Comparison of ENCODE assay signal across 16 cellular contexts in the genomic region with DNA sequence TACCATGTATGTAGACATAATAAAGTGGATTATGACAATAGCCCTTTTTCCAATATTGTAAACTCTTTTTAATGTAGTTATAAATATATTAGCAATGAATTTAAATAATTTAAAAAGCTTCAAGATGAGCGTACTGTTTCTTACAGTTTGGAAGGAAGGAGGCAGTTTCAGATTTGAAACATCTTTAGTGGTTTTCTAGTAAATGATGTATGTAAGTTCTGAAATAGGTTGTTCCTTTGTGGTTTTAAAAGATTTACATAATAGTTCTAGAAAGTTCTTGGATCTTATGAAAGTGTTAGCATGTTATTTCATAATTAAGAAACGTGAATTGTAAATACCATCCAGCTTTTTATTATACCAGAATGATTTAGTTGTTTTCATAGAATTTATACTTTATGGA. TPM values are rescaled to one million over a fixed set of nuclear protein-coding genes. Genes with fewer than 3 reads are reported as not detected.
A peak's percentile ranks its signal among the peaks of the same experiment; 100 is the strongest.
DNase-seq lines count a peak whose midpoint lies in the region; ATAC-seq and TF ChIP-seq lines count a peak whose summit lies in the region.
"Had no signal": no experiment of that assay in that cellular context is flagged by ENCODE, and none has a peak within 500 bp of the region (broad histone marks: within the 10 kb centered on the region; RNA-seq: fewer than 3 reads in every experiment).

No MANE protein-coding gene starts in this region.

- no peaks in the 10 kb centered on the region for H3K9me3 ChIP-seq in suprapubic skin
- H3K9me3 ChIP-seq: heart right ventricle, upper lobe of left lung had no signal

- H3K4me3 Mint-ChIP-seq in glutamatergic neuron (ENCODE audit: unreplicated experiment), result no peak overlapping the region

- H3K27ac Mint-ChIP-seq in glutamatergic neuron (ENCODE audit: unreplicated experiment), result no peak overlapping the region

- DNase-seq in activated CD4-positive, alpha-beta T cell treated with anti-CD3 and anti-CD28 coated beads, Interleukin-2, amount 50 U/mL, for 1 hour, result no peak
- DNase-seq in glutamatergic neuron (no peak), suprapubic skin (ENCODE audit: low spot score in 2 of 2) (no peak), foreskin keratinocyte (no peak)
- DNase-seq: activated CD4-positive, CD25-positive, alpha-beta regulatory T cell treated with anti-CD3 and anti-CD28 coated beads, Interleukin-2, amount 50 U/mL, for 72 hours; amniotic stem cell; erythroblast; heart right ventricle; KBM-7; left cardiac atrium; NCI-H446 treated with DMSO at 0.1 percent for 48 hours; upper lobe of left lung had no signal

- WGBS in suprapubic skin, result 89% methylated on average over 2 of the region's 2 CpGs

- no peak for TF ChIP-seq EP300 in suprapubic skin (IDR thresholded peaks at IDR 0.05)

- TF ChIP-seq CTCF in glutamatergic neuron (IDR thresholded peaks at IDR 0.05; ENCODE audit: partially characterized antibody, unreplicated experiment) (no peak), suprapubic skin (IDR thresholded peaks at IDR 0.05) (no peak), foreskin keratinocyte (conservative IDR thresholded peaks at IDR 0.05) (no peak)

- ATAC-seq in GM18502 (IDR thresholded peaks at IDR 0.05; ENCODE audit: poor library complexity, unreplicated experiment) (peak; percentile 74), GM19351 (IDR thresholded peaks at IDR 0.05; ENCODE audit: unreplicated experiment) (peak; percentile 71), HG02678 (IDR thresholded peaks at IDR 0.05; ENCODE audit: unreplicated experiment) (peak; percentile 70), HG03432 (IDR thresholded peaks at IDR 0.05; ENCODE audit: unreplicated experiment) (peak; percentile 61), foreskin keratinocyte (no peak)
- ATAC-seq: heart right ventricle, left cardiac atrium had no signal

- H3K27me3 ChIP-seq in suprapubic skin (no peaks in the 10 kb centered on the region), foreskin keratinocyte (no peaks in the 10 kb centered on the region)
- H3K27me3 ChIP-seq: heart right ventricle, upper lobe of left lung had no signal

- no peaks in the 10 kb centered on the region for H3K27me3 Mint-ChIP-seq in glutamatergic neuron (ENCODE audit: unreplicated experiment)

- H3K4me1 ChIP-seq in suprapubic skin, result no peaks in the 10 kb centered on the region
- H3K4me1 ChIP-seq in foreskin keratinocyte, result no peaks in the 10 kb centered on the region
- H3K4me1 ChIP-seq: upper lobe of left lung had no signal

- no peak for TF ChIP-seq POLR2A in suprapubic skin (IDR thresholded peaks at IDR 0.05)

- no peaks in the 10 kb centered on the region for H3K4me1 Mint-ChIP-seq in glutamatergic neuron (ENCODE audit: low read depth, unreplicated experiment)

- no peaks in the 10 kb centered on the region for H3K36me3 Mint-ChIP-seq in glutamatergic neuron (ENCODE audit: unreplicated experiment)

- peaks cover 54% of the 10 kb centered on the region for H3K36me3 ChIP-seq in suprapubic skin

- no peaks in the 10 kb centered on the region for H3K9me3 Mint-ChIP-seq in glutamatergic neuron (ENCODE audit: unreplicated experiment)

- H3K4me3 ChIP-seq in suprapubic skin, result no peak overlapping the region
- H3K4me3 ChIP-seq: heart right ventricle, upper lobe of left lung had no signal

- H3K27ac ChIP-seq in suprapubic skin (no peak overlapping the region), foreskin keratinocyte (no peak overlapping the region)
- H3K27ac ChIP-seq: upper lobe of left lung had no signal

RNA-seq across cellular contexts. Expression of a gene that starts 16.0 kb away (rescaled TPM):
- total RNA-seq in glutamatergic neuron (ENCODE audit: unreplicated experiment) (30.3 TPM), suprapubic skin (10 to 100 TPM; 23.8 to 26.7 (median 25.1) TPM), foreskin keratinocyte (27.8 and 33.6 TPM in 2 replicates)
- 50.2 and 51.5 TPM in 2 replicates for polyA plus RNA-seq in foreskin keratinocyte
